ENCODE assay signal across 8 cellular contexts in the genomic region with DNA sequence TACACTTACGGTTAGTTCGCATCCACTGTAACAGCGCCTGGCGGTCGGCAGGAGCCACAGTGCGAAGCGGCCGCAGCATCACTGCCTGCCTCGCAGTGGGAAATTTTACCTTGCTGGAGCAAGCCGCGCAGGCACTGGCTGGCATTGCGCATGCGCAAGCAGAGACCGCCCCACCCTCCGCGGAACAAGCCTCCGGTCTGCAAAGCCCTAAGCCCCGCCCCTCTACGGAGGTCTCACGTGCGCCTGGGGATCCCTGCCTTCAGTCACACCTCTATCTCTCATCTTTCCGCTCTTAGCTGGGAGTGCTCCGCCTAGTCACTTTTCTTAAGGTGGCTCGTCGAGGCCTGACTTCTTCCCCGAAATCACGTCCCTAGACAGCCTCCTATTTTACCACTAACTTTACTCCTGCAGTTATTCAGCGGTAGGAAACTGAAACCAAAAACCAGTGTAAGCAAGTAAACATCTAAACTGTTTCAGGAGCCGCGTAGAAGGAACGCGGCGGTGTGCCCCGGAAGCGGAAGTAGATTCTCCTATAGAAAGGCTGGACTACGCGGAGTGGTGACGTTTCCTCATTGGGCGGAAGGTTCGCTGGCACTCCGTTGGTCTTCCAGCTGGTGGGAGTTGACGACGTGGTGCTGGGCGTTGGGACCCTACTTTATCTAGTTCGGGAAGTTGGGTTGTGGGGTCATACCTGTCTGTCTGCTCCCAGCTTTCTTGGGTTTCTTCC. TPM values are rescaled to one million over a fixed set of nuclear protein-coding genes. Genes with fewer than 3 reads are reported as not detected.
DNase-seq lines count a peak whose midpoint lies in the region; ATAC-seq and TF ChIP-seq lines count a peak whose summit lies in the region.

TSS of gene SRP54 (plus strand) at position 572 of the 727 bp plus-strand sequence. CDS start 13,718 bp downstream, outside the sequence.

- H3K79me2 ChIP-seq in PC-3 (ENCODE audit: low read length) = peaks cover 71% of the 10 kb centered on the region

- POLR2A ChIA-PET in PC-3 (lab: Charles Lee; ENCODE audit: unreplicated experiment) = interaction anchor here (0.5 to 1.5 kb wide), 8 partner anchors 60 to 283 kb away, joined by 3 to 15 read pairs (median 3); partner anchors contain the start of genes BAZ1A and FAM177A1

- DNase-seq in DMS79 (lab: John Stamatoyannopoulos, UW) (peak; percentile 99), PC-3 (peak; percentile 97), activated T-cell treated with anti-CD3 and anti-CD28 coated beads for 48 hours (ENCODE audit: low read depth) (peak; percentile 100), erythroblast (lab: John Stamatoyannopoulos, UW) (peak; percentile 99), mucosa of gallbladder (ENCODE audit: low spot score) (peak; percentile 99)
- DNase-seq in Jurkat, Clone E6-1 (ENCODE audit: low read depth, low spot score) = peak; percentile 98
- peak; percentile 99 to 100 for DNase-seq in stimulated activated CD8-positive, alpha-beta memory T cell treated with anti-CD3 and anti-CD28 coated beads, Interleukin-4, amount 100 ng/mL, for 4 hours (ENCODE audit: low read depth in 2 of 2, low spot score in 1 of 2)

- no peaks in the 10 kb centered on the region for H3F3A ChIP-seq in PC-3 (ENCODE audit: low read length, unreplicated experiment)

- H3K9ac ChIP-seq in PC-3 (ENCODE audit: low read length) = peak within 1 kb of the TSS; percentile 89

- H3K4me1 ChIP-seq in PC-3 (ENCODE audit: insufficient read depth, low read length) = peaks cover 19% of the 10 kb centered on the region

- peak; percentile 87 for ATAC-seq in GM21717 (IDR thresholded peaks at IDR 0.05; ENCODE audit: unreplicated experiment)
- ATAC-seq in PC-3 = peak; percentile 75

- peak within 1 kb of the TSS; percentile 93 for H3K27ac ChIP-seq in PC-3 (ENCODE audit: low read length)

- no peaks in the 10 kb centered on the region for H3K27me3 ChIP-seq in PC-3 (ENCODE audit: low read length)

- H3K4me2 ChIP-seq in PC-3 (ENCODE audit: low read length) = peak within 1 kb of the TSS; percentile 85

- 0 out of 2 replicates have a peak, but pooled peaks have one; percentile 6 for TF ChIP-seq CTCF in PC-3 (conservative IDR thresholded peaks at IDR 0.05; ENCODE audit: low read depth, low read length)

- no TSS peak for BruUV-seq in PC-3 (replicated peaks; lab: Mats Ljungman, UMichigan)

- H3K9me3 ChIP-seq in PC-3 (ENCODE audit: low read length) = no peaks in the 10 kb centered on the region

- peak within 1 kb of the TSS; percentile 86 for H2AFZ ChIP-seq in PC-3 (ENCODE audit: low read length)

- CTCF ChIA-PET in PC-3 (lab: Charles Lee) = interaction anchor here (0.5 kb wide), 1 partner anchor 108 kb away, joined by 3 read pairs; the partner anchor contains the start of gene BAZ1A

- H3K4me3 ChIP-seq in Jurkat, Clone E6-1 (ENCODE audit: low read length) = peak within 1 kb of the TSS; percentile 81
- peak within 1 kb of the TSS; percentile 78 for H3K4me3 ChIP-seq in PC-3 (ENCODE audit: low read length)

- H4K20me1 ChIP-seq in PC-3 (ENCODE audit: low read length) = no peaks in the 10 kb centered on the region

- peak; percentile 99 for TF ChIP-seq POLR2A in erythroblast (IDR thresholded peaks at IDR 0.05; ENCODE audit: low read length)

- intact Hi-C loops in PC-3 (cut with micrococcal nuclease) = loop anchor here (1.0 to 5.0 kb wide), 5 partner anchors 64 to 440 kb away; partner anchors contain the start of genes BAZ1A, FAM177A1 and PRORP

- no peaks in the 10 kb centered on the region for H3K9me2 ChIP-seq in PC-3 (replicated peaks; ENCODE audit: low read length)

- H3K36me3 ChIP-seq in PC-3 (ENCODE audit: low read depth, low read length) = no peaks in the 10 kb centered on the region

RNA-seq across cellular contexts. Expression of gene SRP54, which starts in this region (rescaled TPM):
- 69.0 TPM for polyA plus RNA-seq in Jurkat, Clone E6-1 (2012; ENCODE audit: insufficient read depth, insufficient read length)
- total RNA-seq in PC-3 (2014; rRNA removed) (49.3 and 75.5 TPM in 2 replicates), mucosa of gallbladder (37.3 TPM)

Comparison
In these comparisons a context has a peak if more than half of its experiments do, and no peak if none do; other contexts are left out.
1. Peak in every context shown above with its lines: DNase-seq, ATAC-seq, H3K4me3 ChIP-seq and H3K27ac ChIP-seq.